9 cellular contexts compared by ENCODE assay signal in genomic region chr2:86783615-86784339, GRCh38. TPM values are rescaled to one million over a fixed set of nuclear protein-coding genes. Genes with fewer than 3 reads are reported as not detected.
A peak's percentile ranks its signal among the peaks of the same experiment; 100 is the strongest.
DNase-seq lines count a peak whose midpoint lies in the region; ATAC-seq, FAIRE-seq and TF ChIP-seq lines count a peak whose summit lies in the region.
"Had no signal": no experiment of that assay in that cellular context is flagged by ENCODE, and none has a peak within 500 bp of the region (broad histone marks: within the 10 kb centered on the region; RNA-seq: fewer than 3 reads in every experiment).

No MANE protein-coding gene starts in this region.

- TF ChIP-seq CTCF in GM06990 (IDR thresholded peaks at IDR 0.05; ENCODE audit: insufficient read depth, low read length, poor library complexity, severe bottlenecking) (no peak), glutamatergic neuron (IDR thresholded peaks at IDR 0.05; ENCODE audit: partially characterized antibody, unreplicated experiment) (no peak), foreskin fibroblast (IDR thresholded peaks at IDR 0.05; ENCODE audit: low read depth, low read length) (no peak)

- peaks cover 2% of the 10 kb centered on the region for H3K27me3 Mint-ChIP-seq in glutamatergic neuron (ENCODE audit: unreplicated experiment)

- peaks cover 7% of the 10 kb centered on the region for H3K36me3 Mint-ChIP-seq in glutamatergic neuron (ENCODE audit: unreplicated experiment)

- no peaks in the 10 kb centered on the region for H3K9me3 Mint-ChIP-seq in glutamatergic neuron (ENCODE audit: unreplicated experiment)

- FAIRE-seq in GM19239 (lab: Jason Lieb, UNC): peak; percentile 84

- H3K4me1 Mint-ChIP-seq in glutamatergic neuron (ENCODE audit: low read depth, unreplicated experiment): no peaks in the 10 kb centered on the region

- H3K36me3 ChIP-seq in GM06990 (ENCODE audit: control insufficient read depth, insufficient read depth, low read length): no peaks in the 10 kb centered on the region

- DNase-seq in GM06990 (ENCODE audit: extremely low read depth, insufficient read length): peak; percentile 40
- peak; percentile 62 for DNase-seq in GM19239 (ENCODE audit: insufficient read length, low spot score)
- peak; percentile 79 for DNase-seq in NOMO-1 treated with DMSO at 0.1 percent for 48 hours (lab: John Stamatoyannopoulos, UW; ENCODE audit: unreplicated experiment)
- DNase-seq in NCI-H128 (lab: John Stamatoyannopoulos, UW; ENCODE audit: unreplicated experiment): no peak
- DNase-seq in glutamatergic neuron: no peak
- DNase-seq in NCI-H1436 (lab: John Stamatoyannopoulos, UW): no peak
- DNase-seq in foreskin fibroblast: no peak

- H3K27me3 ChIP-seq in GM06990 (replicated peaks; ENCODE audit: control insufficient read depth, insufficient read depth, low read length): no peaks in the 10 kb centered on the region; the same call in 1 of the 2 replicates

- H3K4me3 ChIP-seq in GM06990 (replicated peaks; ENCODE audit: low read depth, low read length): no peak overlapping the region
- no peak overlapping the region for H3K4me3 ChIP-seq in foreskin fibroblast (ENCODE audit: low read depth in 1 of 2, low read length in 2 of 2)
- H3K4me3 ChIP-seq: coronary artery had no signal

- H3K27ac Mint-ChIP-seq in glutamatergic neuron (ENCODE audit: unreplicated experiment): no peak overlapping the region

- ATAC-seq in HG02884 (IDR thresholded peaks at IDR 0.05; ENCODE audit: unreplicated experiment): peak; percentile 93

- no peak overlapping the region for H3K4me3 Mint-ChIP-seq in glutamatergic neuron (ENCODE audit: unreplicated experiment)

RNA-seq across cellular contexts. Expression of gene CD8A, which starts 6.9 kb away (rescaled TPM):
- total RNA-seq in glutamatergic neuron (ENCODE audit: unreplicated experiment): 0.59 TPM

Comparison
In these comparisons a context has a peak if more than half of its experiments do, and no peak if none do; other contexts are left out.
1. DNase-seq: peak in GM06990 (single experiment), GM19239 (single experiment) and NOMO-1 treated with DMSO at 0.1 percent for 48 hours (single experiment); none in NCI-H128 (single experiment), glutamatergic neuron (single experiment), NCI-H1436 (single experiment) and foreskin fibroblast (0 of 2).